ENCODE assay signal across 1 cellular context in the genomic region with DNA sequence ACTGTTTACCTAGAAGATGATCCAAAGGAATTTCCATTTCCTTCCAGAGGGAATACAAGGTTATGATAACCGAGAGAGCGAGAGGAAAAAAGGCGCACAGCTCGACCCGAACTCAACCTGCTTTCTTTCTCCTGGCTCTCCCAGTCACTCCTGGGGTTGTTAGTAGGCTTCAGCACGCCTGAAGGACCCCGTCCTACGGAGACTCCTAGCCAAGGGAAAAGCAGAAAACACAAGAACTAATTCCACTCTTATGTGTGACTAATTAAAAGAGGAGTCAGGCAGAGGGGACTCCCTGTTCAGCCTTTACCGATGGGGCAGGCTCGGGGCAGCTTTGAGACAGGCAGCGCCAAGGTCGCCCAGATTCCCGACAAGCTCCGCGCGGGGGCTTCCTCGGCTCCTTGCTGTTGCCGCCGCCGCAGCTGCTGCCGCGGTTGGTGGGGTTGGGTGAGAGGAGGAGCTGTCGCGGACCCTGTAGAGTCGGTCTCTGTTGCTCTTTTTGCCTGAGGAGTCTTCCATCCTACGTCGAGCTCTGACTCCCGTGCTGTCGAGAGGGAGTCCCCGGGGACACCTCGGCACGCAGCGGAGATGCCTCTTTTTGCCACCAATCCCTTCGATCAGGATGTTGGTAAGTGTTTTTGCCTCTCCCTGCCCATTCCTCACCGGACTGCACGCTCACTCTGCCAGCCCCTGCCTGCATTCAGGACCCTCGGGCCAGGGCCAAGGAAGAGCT.
TF ChIP-seq lines count a peak whose summit lies in the region.

A gene (plus strand): TSS at position 397 of the 730 bp plus-strand sequence. CDS start 189 bp downstream, at position 586.

TF ChIP-seq in HepG2, 621 proteins besides CTCF, POLR2A, EP300 and RAD21 (continued from another document and continues in another):
- TF ChIP-seq EZH2 (conservative IDR thresholded peaks at IDR 0.05; ENCODE audit: low read depth, low read length), result no peak
- TF ChIP-seq BRCA1 (CRISPR knock-in tag; IDR thresholded peaks at IDR 0.05), result no peak
- no peak for TF ChIP-seq ZNF747 (CRISPR knock-in tag; IDR thresholded peaks at IDR 0.05; ENCODE audit: borderline replicate concordance)
- no peak for TF ChIP-seq ZNF776 (CRISPR knock-in tag; IDR thresholded peaks at IDR 0.05)
- peak; percentile 19; the same call in 1 of the 2 replicates for TF ChIP-seq ZNF224 (CRISPR knock-in tag; IDR thresholded peaks at IDR 0.05)
- TF ChIP-seq RARA (CRISPR knock-in tag; IDR thresholded peaks at IDR 0.05), result no peak
- TF ChIP-seq CAMTA2 (CRISPR knock-in tag; IDR thresholded peaks at IDR 0.05; ENCODE audit: borderline replicate concordance), result no peak
- TF ChIP-seq, protein P1, sequence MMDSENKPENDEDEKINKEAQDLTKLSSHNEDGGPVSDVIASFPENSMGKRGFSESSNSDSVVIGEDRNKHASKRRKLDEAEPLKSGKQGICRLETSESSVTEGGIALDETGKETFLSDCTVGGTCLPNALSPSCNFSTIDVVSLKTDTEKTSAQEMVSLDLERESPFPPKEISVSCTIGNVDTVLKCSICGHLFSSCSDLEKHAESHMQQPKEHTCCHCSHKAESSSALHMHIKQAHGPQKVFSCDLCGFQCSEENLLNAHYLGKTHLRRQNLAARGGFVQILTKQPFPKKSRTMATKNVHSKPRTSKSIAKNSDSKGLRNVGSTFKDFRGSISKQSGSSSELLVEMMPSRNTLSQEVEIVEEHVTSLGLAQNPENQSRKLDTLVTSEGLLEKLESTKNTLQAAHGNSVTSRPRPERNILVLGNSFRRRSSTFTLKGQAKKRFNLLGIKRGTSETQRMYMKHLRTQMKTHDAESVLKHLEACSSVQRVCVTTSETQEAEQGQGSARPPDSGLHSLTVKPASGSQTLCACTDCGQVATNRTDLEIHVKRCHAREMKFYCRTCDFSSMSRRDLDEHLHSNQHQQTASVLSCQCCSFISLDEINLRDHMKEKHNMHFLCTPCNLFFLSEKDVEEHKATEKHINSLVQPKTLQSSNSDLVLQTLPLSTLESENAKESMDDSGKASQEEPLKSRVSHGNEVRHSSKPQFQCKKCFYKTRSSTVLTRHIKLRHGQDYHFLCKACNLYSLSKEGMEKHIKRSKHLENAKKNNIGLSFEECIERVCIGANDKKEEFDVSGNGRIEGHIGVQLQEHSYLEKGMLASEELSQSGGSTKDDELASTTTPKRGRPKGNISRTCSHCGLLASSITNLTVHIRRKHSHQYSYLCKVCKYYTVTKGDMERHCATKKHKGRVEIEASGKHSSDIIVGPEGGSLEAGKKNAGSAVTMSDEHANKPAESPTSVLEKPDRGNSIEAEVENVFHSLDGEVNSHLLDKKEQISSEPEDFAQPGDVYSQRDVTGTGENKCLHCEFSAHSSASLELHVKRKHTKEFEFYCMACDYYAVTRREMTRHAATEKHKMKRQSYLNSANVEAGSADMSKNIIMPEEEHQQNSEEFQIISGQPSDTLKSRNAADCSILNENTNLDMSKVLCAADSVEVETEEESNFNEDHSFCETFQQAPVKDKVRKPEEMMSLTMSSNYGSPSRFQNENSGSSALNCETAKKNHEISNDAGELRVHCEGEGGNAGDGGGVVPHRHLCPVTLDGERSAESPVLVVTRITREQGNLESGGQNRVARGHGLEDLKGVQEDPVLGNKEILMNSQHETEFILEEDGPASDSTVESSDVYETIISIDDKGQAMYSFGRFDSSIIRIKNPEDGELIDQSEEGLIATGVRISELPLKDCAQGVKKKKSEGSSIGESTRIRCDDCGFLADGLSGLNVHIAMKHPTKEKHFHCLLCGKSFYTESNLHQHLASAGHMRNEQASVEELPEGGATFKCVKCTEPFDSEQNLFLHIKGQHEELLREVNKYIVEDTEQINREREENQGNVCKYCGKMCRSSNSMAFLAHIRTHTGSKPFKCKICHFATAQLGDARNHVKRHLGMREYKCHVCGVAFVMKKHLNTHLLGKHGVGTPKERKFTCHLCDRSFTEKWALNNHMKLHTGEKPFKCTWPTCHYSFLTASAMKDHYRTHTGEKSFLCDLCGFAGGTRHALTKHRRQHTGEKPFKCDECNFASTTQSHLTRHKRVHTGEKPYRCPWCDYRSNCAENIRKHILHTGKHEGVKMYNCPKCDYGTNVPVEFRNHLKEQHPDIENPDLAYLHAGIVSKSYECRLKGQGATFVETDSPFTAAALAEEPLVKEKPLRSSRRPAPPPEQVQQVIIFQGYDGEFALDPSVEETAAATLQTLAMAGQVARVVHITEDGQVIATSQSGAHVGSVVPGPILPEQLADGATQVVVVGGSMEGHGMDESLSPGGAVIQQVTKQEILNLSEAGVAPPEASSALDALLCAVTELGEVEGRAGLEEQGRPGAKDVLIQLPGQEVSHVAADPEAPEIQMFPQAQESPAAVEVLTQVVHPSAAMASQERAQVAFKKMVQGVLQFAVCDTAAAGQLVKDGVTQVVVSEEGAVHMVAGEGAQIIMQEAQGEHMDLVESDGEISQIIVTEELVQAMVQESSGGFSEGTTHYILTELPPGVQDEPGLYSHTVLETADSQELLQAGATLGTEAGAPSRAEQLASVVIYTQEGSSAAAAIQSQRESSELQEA (CRISPR knock-in tag; IDR thresholded peaks at IDR 0.05; ENCODE audit: not compliant biosample characterization), result no peak
- TF ChIP-seq ZNF792 (CRISPR knock-in tag; IDR thresholded peaks at IDR 0.05), result no peak
- TF ChIP-seq ZC3H4 (CRISPR knock-in tag; IDR thresholded peaks at IDR 0.05; ENCODE audit: borderline replicate concordance), result no peak
- no peak for TF ChIP-seq AKAP8 (CRISPR knock-in tag; IDR thresholded peaks at IDR 0.05)
- no peak; the same call in 1 of the 2 replicates for TF ChIP-seq KDM2A (CRISPR knock-in tag; IDR thresholded peaks at IDR 0.05; ENCODE audit: borderline replicate concordance, low read depth)
- TF ChIP-seq, protein P2, sequence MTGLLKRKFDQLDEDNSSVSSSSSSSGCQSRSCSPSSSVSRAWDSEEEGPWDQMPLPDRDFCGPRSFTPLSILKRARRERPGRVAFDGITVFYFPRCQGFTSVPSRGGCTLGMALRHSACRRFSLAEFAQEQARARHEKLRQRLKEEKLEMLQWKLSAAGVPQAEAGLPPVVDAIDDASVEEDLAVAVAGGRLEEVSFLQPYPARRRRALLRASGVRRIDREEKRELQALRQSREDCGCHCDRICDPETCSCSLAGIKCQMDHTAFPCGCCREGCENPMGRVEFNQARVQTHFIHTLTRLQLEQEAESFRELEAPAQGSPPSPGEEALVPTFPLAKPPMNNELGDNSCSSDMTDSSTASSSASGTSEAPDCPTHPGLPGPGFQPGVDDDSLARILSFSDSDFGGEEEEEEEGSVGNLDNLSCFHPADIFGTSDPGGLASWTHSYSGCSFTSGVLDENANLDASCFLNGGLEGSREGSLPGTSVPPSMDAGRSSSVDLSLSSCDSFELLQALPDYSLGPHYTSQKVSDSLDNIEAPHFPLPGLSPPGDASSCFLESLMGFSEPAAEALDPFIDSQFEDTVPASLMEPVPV (CRISPR knock-in tag; IDR thresholded peaks at IDR 0.05), result no peak
- no peak for TF ChIP-seq STAG1 (CRISPR knock-in tag; IDR thresholded peaks at IDR 0.05)
- TF ChIP-seq HOXA3 (CRISPR knock-in tag; IDR thresholded peaks at IDR 0.05), result peak; percentile 31; the same call in 1 of the 2 replicates
- TF ChIP-seq, protein P3, sequence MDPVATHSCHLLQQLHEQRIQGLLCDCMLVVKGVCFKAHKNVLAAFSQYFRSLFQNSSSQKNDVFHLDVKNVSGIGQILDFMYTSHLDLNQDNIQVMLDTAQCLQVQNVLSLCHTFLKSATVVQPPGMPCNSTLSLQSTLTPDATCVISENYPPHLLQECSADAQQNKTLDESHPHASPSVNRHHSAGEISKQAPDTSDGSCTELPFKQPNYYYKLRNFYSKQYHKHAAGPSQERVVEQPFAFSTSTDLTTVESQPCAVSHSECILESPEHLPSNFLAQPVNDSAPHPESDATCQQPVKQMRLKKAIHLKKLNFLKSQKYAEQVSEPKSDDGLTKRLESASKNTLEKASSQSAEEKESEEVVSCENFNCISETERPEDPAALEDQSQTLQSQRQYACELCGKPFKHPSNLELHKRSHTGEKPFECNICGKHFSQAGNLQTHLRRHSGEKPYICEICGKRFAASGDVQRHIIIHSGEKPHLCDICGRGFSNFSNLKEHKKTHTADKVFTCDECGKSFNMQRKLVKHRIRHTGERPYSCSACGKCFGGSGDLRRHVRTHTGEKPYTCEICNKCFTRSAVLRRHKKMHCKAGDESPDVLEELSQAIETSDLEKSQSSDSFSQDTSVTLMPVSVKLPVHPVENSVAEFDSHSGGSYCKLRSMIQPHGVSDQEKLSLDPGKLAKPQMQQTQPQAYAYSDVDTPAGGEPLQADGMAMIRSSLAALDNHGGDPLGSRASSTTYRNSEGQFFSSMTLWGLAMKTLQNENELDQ (CRISPR knock-in tag; IDR thresholded peaks at IDR 0.05; ENCODE audit: borderline replicate concordance), result no peak
- TF ChIP-seq ZFP36L1 (CRISPR knock-in tag; IDR thresholded peaks at IDR 0.05), result no peak
- TF ChIP-seq ZNF652 (CRISPR knock-in tag; IDR thresholded peaks at IDR 0.05; ENCODE audit: borderline replicate concordance, low read depth), result no peak
- TF ChIP-seq, protein P4, sequence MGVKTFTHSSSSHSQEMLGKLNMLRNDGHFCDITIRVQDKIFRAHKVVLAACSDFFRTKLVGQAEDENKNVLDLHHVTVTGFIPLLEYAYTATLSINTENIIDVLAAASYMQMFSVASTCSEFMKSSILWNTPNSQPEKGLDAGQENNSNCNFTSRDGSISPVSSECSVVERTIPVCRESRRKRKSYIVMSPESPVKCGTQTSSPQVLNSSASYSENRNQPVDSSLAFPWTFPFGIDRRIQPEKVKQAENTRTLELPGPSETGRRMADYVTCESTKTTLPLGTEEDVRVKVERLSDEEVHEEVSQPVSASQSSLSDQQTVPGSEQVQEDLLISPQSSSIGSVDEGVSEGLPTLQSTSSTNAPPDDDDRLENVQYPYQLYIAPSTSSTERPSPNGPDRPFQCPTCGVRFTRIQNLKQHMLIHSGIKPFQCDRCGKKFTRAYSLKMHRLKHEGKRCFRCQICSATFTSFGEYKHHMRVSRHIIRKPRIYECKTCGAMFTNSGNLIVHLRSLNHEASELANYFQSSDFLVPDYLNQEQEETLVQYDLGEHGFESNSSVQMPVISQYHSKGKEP (CRISPR knock-in tag; IDR thresholded peaks at IDR 0.05), result no peak
- TF ChIP-seq, protein P5, sequence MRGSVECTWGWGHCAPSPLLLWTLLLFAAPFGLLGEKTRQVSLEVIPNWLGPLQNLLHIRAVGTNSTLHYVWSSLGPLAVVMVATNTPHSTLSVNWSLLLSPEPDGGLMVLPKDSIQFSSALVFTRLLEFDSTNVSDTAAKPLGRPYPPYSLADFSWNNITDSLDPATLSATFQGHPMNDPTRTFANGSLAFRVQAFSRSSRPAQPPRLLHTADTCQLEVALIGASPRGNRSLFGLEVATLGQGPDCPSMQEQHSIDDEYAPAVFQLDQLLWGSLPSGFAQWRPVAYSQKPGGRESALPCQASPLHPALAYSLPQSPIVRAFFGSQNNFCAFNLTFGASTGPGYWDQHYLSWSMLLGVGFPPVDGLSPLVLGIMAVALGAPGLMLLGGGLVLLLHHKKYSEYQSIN (CRISPR knock-in tag; IDR thresholded peaks at IDR 0.05; ENCODE audit: borderline replicate concordance), result no peak
- TF ChIP-seq MBNL3 (CRISPR knock-in tag; conservative IDR thresholded peaks at IDR 0.05), result no peak
- TF ChIP-seq, protein P6, sequence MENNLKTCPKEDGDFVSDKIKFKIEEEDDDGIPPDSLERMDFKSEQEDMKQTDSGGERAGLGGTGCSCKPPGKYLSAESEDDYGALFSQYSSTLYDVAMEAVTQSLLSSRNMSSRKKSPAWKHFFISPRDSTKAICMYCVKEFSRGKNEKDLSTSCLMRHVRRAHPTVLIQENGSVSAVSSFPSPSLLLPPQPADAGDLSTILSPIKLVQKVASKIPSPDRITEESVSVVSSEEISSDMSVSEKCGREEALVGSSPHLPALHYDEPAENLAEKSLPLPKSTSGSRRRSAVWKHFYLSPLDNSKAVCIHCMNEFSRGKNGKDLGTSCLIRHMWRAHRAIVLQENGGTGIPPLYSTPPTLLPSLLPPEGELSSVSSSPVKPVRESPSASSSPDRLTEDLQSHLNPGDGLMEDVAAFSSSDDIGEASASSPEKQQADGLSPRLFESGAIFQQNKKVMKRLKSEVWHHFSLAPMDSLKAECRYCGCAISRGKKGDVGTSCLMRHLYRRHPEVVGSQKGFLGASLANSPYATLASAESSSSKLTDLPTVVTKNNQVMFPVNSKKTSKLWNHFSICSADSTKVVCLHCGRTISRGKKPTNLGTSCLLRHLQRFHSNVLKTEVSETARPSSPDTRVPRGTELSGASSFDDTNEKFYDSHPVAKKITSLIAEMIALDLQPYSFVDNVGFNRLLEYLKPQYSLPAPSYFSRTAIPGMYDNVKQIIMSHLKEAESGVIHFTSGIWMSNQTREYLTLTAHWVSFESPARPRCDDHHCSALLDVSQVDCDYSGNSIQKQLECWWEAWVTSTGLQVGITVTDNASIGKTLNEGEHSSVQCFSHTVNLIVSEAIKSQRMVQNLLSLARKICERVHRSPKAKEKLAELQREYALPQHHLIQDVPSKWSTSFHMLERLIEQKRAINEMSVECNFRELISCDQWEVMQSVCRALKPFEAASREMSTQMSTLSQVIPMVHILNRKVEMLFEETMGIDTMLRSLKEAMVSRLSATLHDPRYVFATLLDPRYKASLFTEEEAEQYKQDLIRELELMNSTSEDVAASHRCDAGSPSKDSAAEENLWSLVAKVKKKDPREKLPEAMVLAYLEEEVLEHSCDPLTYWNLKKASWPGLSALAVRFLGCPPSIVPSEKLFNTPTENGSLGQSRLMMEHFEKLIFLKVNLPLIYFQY (CRISPR knock-in tag; IDR thresholded peaks at IDR 0.05; ENCODE audit: borderline replicate concordance), result no peak
- TF ChIP-seq ARID2 (CRISPR knock-in tag; IDR thresholded peaks at IDR 0.05; ENCODE audit: borderline replicate concordance), result 0 out of 2 replicates have a peak, but pooled peaks have one; percentile 7
- TF ChIP-seq, protein P7, sequence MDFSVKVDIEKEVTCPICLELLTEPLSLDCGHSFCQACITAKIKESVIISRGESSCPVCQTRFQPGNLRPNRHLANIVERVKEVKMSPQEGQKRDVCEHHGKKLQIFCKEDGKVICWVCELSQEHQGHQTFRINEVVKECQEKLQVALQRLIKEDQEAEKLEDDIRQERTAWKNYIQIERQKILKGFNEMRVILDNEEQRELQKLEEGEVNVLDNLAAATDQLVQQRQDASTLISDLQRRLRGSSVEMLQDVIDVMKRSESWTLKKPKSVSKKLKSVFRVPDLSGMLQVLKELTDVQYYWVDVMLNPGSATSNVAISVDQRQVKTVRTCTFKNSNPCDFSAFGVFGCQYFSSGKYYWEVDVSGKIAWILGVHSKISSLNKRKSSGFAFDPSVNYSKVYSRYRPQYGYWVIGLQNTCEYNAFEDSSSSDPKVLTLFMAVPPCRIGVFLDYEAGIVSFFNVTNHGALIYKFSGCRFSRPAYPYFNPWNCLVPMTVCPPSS (IDR thresholded peaks at IDR 0.05), result no peak
- no peak for TF ChIP-seq ZNF570 (CRISPR knock-in tag; IDR thresholded peaks at IDR 0.05; ENCODE audit: borderline replicate concordance)
- TF ChIP-seq, protein P8, sequence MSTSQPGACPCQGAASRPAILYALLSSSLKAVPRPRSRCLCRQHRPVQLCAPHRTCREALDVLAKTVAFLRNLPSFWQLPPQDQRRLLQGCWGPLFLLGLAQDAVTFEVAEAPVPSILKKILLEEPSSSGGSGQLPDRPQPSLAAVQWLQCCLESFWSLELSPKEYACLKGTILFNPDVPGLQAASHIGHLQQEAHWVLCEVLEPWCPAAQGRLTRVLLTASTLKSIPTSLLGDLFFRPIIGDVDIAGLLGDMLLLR (CRISPR knock-in tag; IDR thresholded peaks at IDR 0.05), result no peak
- TF ChIP-seq ZNF883 (CRISPR knock-in tag; IDR thresholded peaks at IDR 0.05; ENCODE audit: not compliant biosample characterization), result no peak
- no peak for TF ChIP-seq ZNF253 (CRISPR knock-in tag; IDR thresholded peaks at IDR 0.05; ENCODE audit: borderline replicate concordance)
